In the genomic region with DNA sequence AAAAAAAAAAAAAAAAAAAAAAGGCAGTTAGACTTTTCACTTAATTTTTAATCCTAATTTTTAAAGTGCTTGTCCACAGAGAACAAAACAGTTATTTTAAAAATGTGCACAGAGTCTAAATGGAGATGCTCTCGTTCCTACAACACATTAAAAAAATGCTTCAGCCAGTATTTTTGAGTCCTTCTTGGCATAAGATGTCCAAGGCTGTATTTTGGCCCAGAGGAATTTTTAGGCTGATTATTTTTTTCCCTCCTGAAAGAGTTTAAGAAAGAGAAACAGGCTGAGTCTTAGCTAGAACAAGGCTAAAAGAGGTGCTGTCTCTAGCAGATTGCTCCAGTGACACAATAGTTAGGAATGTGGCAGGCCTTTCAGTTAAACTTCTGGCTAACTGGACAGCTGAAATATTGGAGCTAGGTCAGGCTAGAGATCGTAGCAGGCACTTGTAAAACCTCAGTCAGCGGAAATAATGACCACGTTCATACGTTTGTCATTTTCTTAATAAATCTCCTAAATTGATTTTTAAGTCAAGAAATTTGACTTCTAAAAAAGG, we compare ENCODE assay signal across 9 cellular contexts.
DNase-seq lines count a peak whose midpoint lies in the region; ATAC-seq, FAIRE-seq and TF ChIP-seq lines count a peak whose summit lies in the region.
"Had no signal": no experiment of that assay in that cellular context is flagged by ENCODE, and none has a peak within 500 bp of the region (broad histone marks: within the 10 kb centered on the region; RNA-seq: fewer than 3 reads in every experiment).

No MANE protein-coding gene starts in this region.

- H3K79me2 ChIP-seq in astrocyte (ENCODE audit: insufficient read depth, low read length), result no peaks in the 10 kb centered on the region

- no peaks in the 10 kb centered on the region for H4K20me1 ChIP-seq in astrocyte (ENCODE audit: insufficient read depth, low read length)

- no peak for TF ChIP-seq CTCF in astrocyte (IDR thresholded peaks at IDR 0.05; ENCODE audit: insufficient read depth, low read depth, low read length)

- H3K4me1 Mint-ChIP-seq in astrocyte (ENCODE audit: low read depth, unreplicated experiment), result peaks cover 34% of the 10 kb centered on the region

- 36% methylated on average over 5 of the region's 5 CpGs for WGBS in right cardiac atrium

- intact Hi-C loops in right cardiac atrium (cut with DNase I), result loop anchor here in 1 of 4 donors (10.0 kb wide), 1 partner anchor 102 kb away; no protein-coding TSS in a partner anchor

- H3K36me3 Mint-ChIP-seq in astrocyte (ENCODE audit: low read depth, unreplicated experiment), result no peaks in the 10 kb centered on the region

- peak overlapping the region; percentile 91 for H3K27ac Mint-ChIP-seq in astrocyte (ENCODE audit: unreplicated experiment)

- no peaks in the 10 kb centered on the region for H3K27me3 Mint-ChIP-seq in astrocyte (ENCODE audit: low read depth, unreplicated experiment)

- H3K4me3 Mint-ChIP-seq in astrocyte (ENCODE audit: unreplicated experiment), result peak overlapping the region; percentile 37

- no peak overlapping the region for H3K4me3 ChIP-seq in astrocyte (ENCODE audit: insufficient read depth, low read depth, low read length)
- no peak overlapping the region for H3K4me3 ChIP-seq in right cardiac atrium (ENCODE audit: low read length)
- H3K4me3 ChIP-seq: adrenal gland had no signal

- peak overlapping the region; percentile 61 for H3K9ac ChIP-seq in astrocyte (ENCODE audit: low read length)

- peak; percentile 97 for FAIRE-seq in astrocyte (lab: Jason Lieb, UNC)

- H3K4me1 ChIP-seq in astrocyte (ENCODE audit: insufficient read depth, low read length) (peaks cover 16% of the 10 kb centered on the region), right cardiac atrium (ENCODE audit: control insufficient read depth, insufficient read depth, low read length) (no peaks in the 10 kb centered on the region)
- H3K4me1 ChIP-seq: adrenal gland had no signal

- H3K4me2 ChIP-seq in astrocyte (ENCODE audit: low read length), result peak overlapping the region; percentile 75

- peak overlapping the region; percentile 70 for H3K27ac ChIP-seq in astrocyte (ENCODE audit: low read depth, low read length)
- no peak overlapping the region for H3K27ac ChIP-seq in right cardiac atrium (ENCODE audit: low read length)
- H3K27ac ChIP-seq: adrenal gland had no signal

- H3K9me3 Mint-ChIP-seq in astrocyte (ENCODE audit: unreplicated experiment), result no peaks in the 10 kb centered on the region

- no peaks in the 10 kb centered on the region for H3K9me3 ChIP-seq in astrocyte (ENCODE audit: insufficient read depth, low read depth, low read length)
- no peaks in the 10 kb centered on the region for H3K9me3 ChIP-seq in right cardiac atrium (ENCODE audit: control insufficient read depth, low read length)
- H3K9me3 ChIP-seq: adrenal gland had no signal

- DNase-seq in GM04504 (ENCODE audit: low read depth) (peak; percentile 64), astrocyte (ENCODE audit: low read depth) (peak; percentile 89), right cardiac atrium (no peak), retina (peak; percentile 56), OCI-M1 (lab: John Stamatoyannopoulos, UW) (no peak), NOMO-1 (lab: John Stamatoyannopoulos, UW; ENCODE audit: unreplicated experiment in 2 of 2) (no peak)
- DNase-seq in NK-92 treated with Interleukin-12 subunit alpha and Interleukin-12 subunit beta, amount 100 ng/mL, for 24 hours (lab: John Stamatoyannopoulos, UW), result no peak

- no peak overlapping the region for H2AFZ ChIP-seq in astrocyte (ENCODE audit: low read depth, low read length)

- ATAC-seq in right cardiac atrium (peak; percentile 93 to 95), HG03439 (IDR thresholded peaks at IDR 0.05; ENCODE audit: unreplicated experiment) (no peak)

- H3K27me3 ChIP-seq in astrocyte (ENCODE audit: insufficient read depth, low read length) (no peaks in the 10 kb centered on the region), right cardiac atrium (ENCODE audit: control insufficient read depth, insufficient read depth) (no peaks in the 10 kb centered on the region)
- H3K27me3 ChIP-seq: adrenal gland had no signal

- H3K36me3 ChIP-seq in astrocyte (ENCODE audit: insufficient read depth, low read length), result no peaks in the 10 kb centered on the region
- H3K36me3 ChIP-seq: adrenal gland had no signal

Comparison
In these comparisons a context has a peak if more than half of its experiments do, and no peak if none do; other contexts are left out.
1. DNase-seq: peak in GM04504 (single experiment), astrocyte (single experiment) and retina (single experiment); none in right cardiac atrium (0 of 3), OCI-M1 (single experiment), NOMO-1 (0 of 2) and NK-92 treated with Interleukin-12 subunit alpha and Interleukin-12 subunit beta, amount 100 ng/mL, for 24 hours (single experiment).